Comparison of ENCODE assay signal across 18 cellular contexts in the genomic region with DNA sequence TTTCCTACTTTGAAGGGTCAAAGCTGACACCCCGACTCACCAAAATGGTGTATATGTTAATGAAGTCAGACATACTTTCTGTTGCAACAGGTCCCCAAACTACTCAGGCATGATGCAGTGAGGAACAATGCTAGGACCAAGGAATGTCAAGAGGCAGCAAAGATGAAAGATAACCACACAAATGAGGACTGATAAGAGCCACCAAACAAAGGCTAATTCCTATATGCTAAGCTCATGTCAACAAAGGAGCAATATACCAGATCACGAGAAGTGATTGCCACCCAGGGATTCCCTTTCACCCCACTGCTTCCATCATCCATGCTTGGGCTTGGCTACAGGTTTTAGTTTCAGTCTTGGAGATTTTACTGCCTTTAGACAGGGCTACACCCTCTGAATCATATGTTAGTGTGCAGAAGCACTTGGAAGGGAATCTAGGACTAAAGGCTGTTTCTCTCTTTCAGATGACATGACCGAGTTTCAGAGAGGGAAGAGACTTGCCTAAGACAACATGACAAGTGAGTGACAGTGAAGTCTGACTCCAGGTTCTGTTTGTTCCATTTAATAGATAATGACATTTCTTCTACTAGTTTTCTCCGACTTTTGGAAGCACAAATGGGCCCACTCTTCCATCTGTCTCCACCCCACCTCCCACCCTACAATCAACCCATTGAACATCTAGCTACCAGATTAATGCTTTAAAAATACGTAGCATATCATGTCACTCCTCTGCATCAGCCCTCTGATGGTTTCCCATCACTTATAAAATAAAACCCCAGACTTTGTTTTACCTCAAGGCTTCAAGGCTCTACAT.
"Had no signal": no experiment of that assay in that cellular context is flagged by ENCODE, and none has a peak within 500 bp of the region (broad histone marks: within the 10 kb centered on the region; RNA-seq: fewer than 3 reads in every experiment).

No MANE protein-coding gene starts in this region.

- H3K36me3 Mint-ChIP-seq: activated naive CD8-positive, alpha-beta T cell treated with anti-CD3 and anti-CD28 coated beads, Interleukin-2, amount 10 ng/mL, durations not matched to agents 7 days and 5 days; brain; natural killer cell treated with Interleukin-12 subunit alpha and Interleukin-12 subunit beta and Interleukin-15 and Interleukin-18, amount 100 ng/mL, for 72 hours; stimulated activated naive B cell treated with anti-CD40 and anti-IgM and Interleukin-4, amounts not matched to agents 10 μg/mL and 1 μg/mL and 100 μg/mL, for 72 hours had no signal

- H3K27me3 ChIP-seq: colonic mucosa, gastroesophageal sphincter, heart right ventricle had no signal

- H3K27ac Mint-ChIP-seq: activated naive CD8-positive, alpha-beta T cell treated with anti-CD3 and anti-CD28 coated beads, Interleukin-2, amount 10 ng/mL, durations not matched to agents 7 days and 5 days; activated T-helper 1 cell treated with anti-CD3 and anti-CD28 coated beads, Interleukin-12 subunit alpha, Interleukin-12 subunit beta, Interleukin-2, Interleukin-4 antibody, amounts not matched to agents 30 ng/mL and 10 ng/mL and 1 ng/mL, durations not matched to agents 14 hours and 24 hours and 36 hours; brain; natural killer cell treated with Interleukin-12 subunit alpha and Interleukin-12 subunit beta and Interleukin-15 and Interleukin-18, amount 100 ng/mL, for 72 hours; stimulated activated naive B cell treated with anti-CD40 and anti-IgM and Interleukin-4, amounts not matched to agents 10 μg/mL and 1 μg/mL and 100 μg/mL, for 72 hours had no signal

- ATAC-seq: gastroesophageal sphincter; heart right ventricle; stimulated activated naive B cell treated with anti-CD40 and anti-IgM and Interleukin-4, amounts not matched to agents 10 μg/mL and 1 μg/mL and 100 μg/mL, for 72 hours had no signal

- H3K4me3 Mint-ChIP-seq: activated naive CD8-positive, alpha-beta T cell treated with anti-CD3 and anti-CD28 coated beads, Interleukin-2, amount 10 ng/mL, durations not matched to agents 7 days and 5 days; activated T-helper 1 cell treated with anti-CD3 and anti-CD28 coated beads, Interleukin-12 subunit alpha, Interleukin-12 subunit beta, Interleukin-2, Interleukin-4 antibody, amounts not matched to agents 30 ng/mL and 10 ng/mL and 1 ng/mL, durations not matched to agents 14 hours and 24 hours and 36 hours; brain; central memory CD8-positive, alpha-beta T cell; natural killer cell treated with Interleukin-12 subunit alpha and Interleukin-12 subunit beta and Interleukin-15 and Interleukin-18, amount 100 ng/mL, for 72 hours; stimulated activated naive B cell treated with anti-CD40 and anti-IgM and Interleukin-4, amounts not matched to agents 10 μg/mL and 1 μg/mL and 100 μg/mL, for 72 hours had no signal

- H3K4me3 ChIP-seq: colonic mucosa, gastroesophageal sphincter, heart right ventricle, thoracic aorta had no signal

- H3K36me3 ChIP-seq: colonic mucosa, gastroesophageal sphincter, heart right ventricle, thoracic aorta, WERI-Rb-1 had no signal

- H3K4me1 Mint-ChIP-seq: activated naive CD8-positive, alpha-beta T cell treated with anti-CD3 and anti-CD28 coated beads, Interleukin-2, amount 10 ng/mL, durations not matched to agents 7 days and 5 days; central memory CD8-positive, alpha-beta T cell had no signal

- H3K27me3 Mint-ChIP-seq: activated naive CD8-positive, alpha-beta T cell treated with anti-CD3 and anti-CD28 coated beads, Interleukin-2, amount 10 ng/mL, durations not matched to agents 7 days and 5 days; central memory CD8-positive, alpha-beta T cell; stimulated activated naive B cell treated with anti-CD40 and anti-IgM and Interleukin-4, amounts not matched to agents 10 μg/mL and 1 μg/mL and 100 μg/mL, for 72 hours had no signal

- H3K4me1 ChIP-seq: colonic mucosa, gastroesophageal sphincter, heart right ventricle had no signal

- H3K9me3 Mint-ChIP-seq: activated T-helper 1 cell treated with anti-CD3 and anti-CD28 coated beads, Interleukin-12 subunit alpha, Interleukin-12 subunit beta, Interleukin-2, Interleukin-4 antibody, amounts not matched to agents 30 ng/mL and 10 ng/mL and 1 ng/mL, durations not matched to agents 14 hours and 24 hours and 36 hours; natural killer cell treated with Interleukin-12 subunit alpha and Interleukin-12 subunit beta and Interleukin-15 and Interleukin-18, amount 100 ng/mL, for 72 hours had no signal

- DNase-seq: activated CD4-positive, alpha-beta T cell treated with anti-CD3 and anti-CD28 coated beads, Interleukin-2, amount 50 U/mL, for 48 hours; activated naive CD8-positive, alpha-beta T cell treated with anti-CD3 and anti-CD28 coated beads, Interleukin-2, amount 10 ng/mL, durations not matched to agents 7 days and 5 days; activated T-cell treated with anti-CD3 and anti-CD28 coated beads for 4 hours; amygdala; colonic mucosa; heart right ventricle; occipital lobe; posterior cingulate gyrus; retina; stimulated activated naive B cell treated with anti-CD40 and anti-IgM and Interleukin-4, amounts not matched to agents 10 μg/mL and 1 μg/mL and 100 μg/mL, for 72 hours; T-helper 2 cell; WERI-Rb-1 had no signal

- H3K27ac ChIP-seq: colonic mucosa, gastroesophageal sphincter, heart right ventricle, thoracic aorta, WERI-Rb-1 had no signal

- H3K9me3 ChIP-seq: colonic mucosa had no signal
